Comparison of ENCODE assay signal across 25 cellular contexts in genomic region chr18:49640741-49641140, GRCh38.
DNase-seq lines count a peak whose midpoint lies in the region; ATAC-seq and TF ChIP-seq lines count a peak whose summit lies in the region.
"Had no signal": no experiment of that assay in that cellular context is flagged by ENCODE, and none has a peak within 500 bp of the region (broad histone marks: within the 10 kb centered on the region; RNA-seq: fewer than 3 reads in every experiment).

No MANE protein-coding gene starts in this region.

- H3K4me2 ChIP-seq in OCI-LY3 (ENCODE audit: low read length) (peak overlapping the region; percentile 36), neural progenitor cell (no peak overlapping the region)
- H3K4me2 ChIP-seq: A549, KMS-11 had no signal

- H4K20me1 ChIP-seq in OCI-LY3 (ENCODE audit: insufficient read depth, low read length): no peaks in the 10 kb centered on the region
- H4K20me1 ChIP-seq in neural progenitor cell (ENCODE audit: low read depth): no peaks in the 10 kb centered on the region

- H3K27me3 ChIP-seq in OCI-LY3 (ENCODE audit: low read depth, low read length) (no peaks in the 10 kb centered on the region; the same call in 1 of the 2 replicates), endodermal cell (ENCODE audit: control insufficient read depth, insufficient read depth, low read length, poor library complexity, severe bottlenecking) (no peaks in the 10 kb centered on the region), neural progenitor cell (no peaks in the 10 kb centered on the region), foreskin keratinocyte (no peaks in the 10 kb centered on the region)
- H3K27me3 ChIP-seq: SJSA1 had no signal

- H3K27me3 Mint-ChIP-seq in endodermal cell (ENCODE audit: insufficient read depth) (peaks cover 2% of the 10 kb centered on the region), neural progenitor cell (ENCODE audit: insufficient read depth, low read depth) (peaks cover 11% of the 10 kb centered on the region), mesothelial cell of epicardium (ENCODE audit: low read depth) (no peaks in the 10 kb centered on the region), T-helper 17 cell (peaks cover 33% of the 10 kb centered on the region)

- H3K4me1 Mint-ChIP-seq in endodermal cell (peaks cover 18% of the 10 kb centered on the region), neural progenitor cell (peaks cover 12% of the 10 kb centered on the region), mesothelial cell of epicardium (no peaks in the 10 kb centered on the region), T-helper 17 cell (no peaks in the 10 kb centered on the region)
- H3K4me1 Mint-ChIP-seq: CD4-positive, alpha-beta memory T cell had no signal

- no peaks in the 10 kb centered on the region for H3K79me2 ChIP-seq in OCI-LY3 (ENCODE audit: low read length)
- H3K79me2 ChIP-seq in neural progenitor cell (ENCODE audit: low read depth): no peaks in the 10 kb centered on the region

- TF ChIP-seq CTCF in OCI-LY3 (IDR thresholded peaks at IDR 0.05; ENCODE audit: low read depth, low read length) (no peak), endodermal cell (conservative IDR thresholded peaks at IDR 0.05) (no peak), neural progenitor cell (IDR thresholded peaks at IDR 0.05) (no peak), mesothelial cell of epicardium (IDR thresholded peaks at IDR 0.05; ENCODE audit: unreplicated experiment) (no peak), foreskin keratinocyte (conservative IDR thresholded peaks at IDR 0.05) (no peak)

- H3K4me1 ChIP-seq in OCI-LY3 (ENCODE audit: low read length) (peaks cover 18% of the 10 kb centered on the region), endodermal cell (ENCODE audit: control insufficient read depth, insufficient read depth, low read length) (no peaks in the 10 kb centered on the region), neural progenitor cell (no peaks in the 10 kb centered on the region), foreskin keratinocyte (no peaks in the 10 kb centered on the region)
- H3K4me1 ChIP-seq: A549 had no signal

- H3K9me3 ChIP-seq in OCI-LY3 (ENCODE audit: insufficient read depth, low read length) (no peaks in the 10 kb centered on the region), endodermal cell (ENCODE audit: control insufficient read depth, low read length) (peaks cover 6% of the 10 kb centered on the region), neural progenitor cell (ENCODE audit: low read depth) (no peaks in the 10 kb centered on the region), T-helper 17 cell (ENCODE audit: control insufficient read depth, low read length, poor library complexity, severe bottlenecking) (no peaks in the 10 kb centered on the region)
- H3K9me3 ChIP-seq: A549, SJSA1 had no signal

- H2AFZ ChIP-seq in OCI-LY3 (ENCODE audit: low read depth, low read length) (peak overlapping the region; percentile 63), neural progenitor cell (replicated peaks) (peak overlapping the region; percentile 65)

- H3K36me3 ChIP-seq in OCI-LY3 (replicated peaks; ENCODE audit: low read depth, low read length): no peaks in the 10 kb centered on the region
- H3K36me3 ChIP-seq in endodermal cell (ENCODE audit: control insufficient read depth, insufficient read depth, low read length): no peaks in the 10 kb centered on the region
- no peaks in the 10 kb centered on the region for H3K36me3 ChIP-seq in neural progenitor cell
- H3K36me3 ChIP-seq: SJSA1 had no signal

- no peak overlapping the region for H3K27ac ChIP-seq in OCI-LY3 (ENCODE audit: low read length)
- no peak overlapping the region for H3K27ac ChIP-seq in endodermal cell (ENCODE audit: low read depth, low read length)
- H3K27ac ChIP-seq in neural progenitor cell: no peak overlapping the region
- H3K27ac ChIP-seq in foreskin keratinocyte: no peak overlapping the region
- H3K27ac ChIP-seq: A549, KMS-11, SJSA1 had no signal

- ATAC-seq in foreskin keratinocyte: no peak
- ATAC-seq in T-helper 17 cell: no peak
- ATAC-seq: A549 had no signal

- 89 to 91% methylated on average over 1 to 6 of the region's 6 CpGs for WGBS in endodermal cell (ENCODE audit: insufficient coverage in 1 of 2, insufficient read length in 1 of 2), 2 experiments

- H3K9me3 Mint-ChIP-seq in endodermal cell (peaks cover 5% of the 10 kb centered on the region), neural progenitor cell (peaks cover 8% of the 10 kb centered on the region), mesothelial cell of epicardium (peaks cover 5% of the 10 kb centered on the region)
- H3K9me3 Mint-ChIP-seq: IgD-negative memory B cell had no signal

- H3F3A ChIP-seq in neural progenitor cell (ENCODE audit: low read depth): no peaks in the 10 kb centered on the region

- H3K36me3 Mint-ChIP-seq in endodermal cell (ENCODE audit: low read depth) (no peaks in the 10 kb centered on the region), neural progenitor cell (no peaks in the 10 kb centered on the region), mesothelial cell of epicardium (no peaks in the 10 kb centered on the region), T-helper 17 cell (ENCODE audit: low read depth) (peaks cover 3% of the 10 kb centered on the region)
- H3K36me3 Mint-ChIP-seq: CD4-positive, alpha-beta memory T cell had no signal

- no peak overlapping the region for H3K9ac ChIP-seq in OCI-LY3 (ENCODE audit: low read length)
- H3K9ac ChIP-seq in endodermal cell (ENCODE audit: extremely low read depth, low read length, poor library complexity, severe bottlenecking): no peak overlapping the region
- H3K9ac ChIP-seq in neural progenitor cell: no peak overlapping the region
- H3K9ac ChIP-seq: KMS-11 had no signal

- H3K27ac Mint-ChIP-seq in endodermal cell: no peak overlapping the region
- H3K27ac Mint-ChIP-seq in neural progenitor cell: peak overlapping the region; percentile 31
- no peak overlapping the region for H3K27ac Mint-ChIP-seq in mesothelial cell of epicardium
- no peak overlapping the region for H3K27ac Mint-ChIP-seq in T-helper 17 cell
- H3K27ac Mint-ChIP-seq: IgD-negative memory B cell had no signal

- peak; percentile 43 for DNase-seq in endodermal cell
- no peak for DNase-seq in neural progenitor cell (ENCODE audit: low spot score)
- DNase-seq in mesothelial cell of epicardium (ENCODE audit: low spot score in 2 of 2, unreplicated experiment in 2 of 2): no peak
- no peak for DNase-seq in foreskin keratinocyte
- DNase-seq in retina: no peak
- DNase-seq in T-helper 17 cell: no peak
- DNase-seq: CD4-positive, alpha-beta memory T cell; COR-L47; EL; GDM1; GOT3; HCEC 1CT; MM.1S; NCI-H1417; NCI-H1694 treated with DMSO at 0.1 percent for 48 hours; NCI-H2081; NCI-H524; NCI-H748 treated with DMSO at 0.1 percent for 48 hours; Right ventricle myocardium superior; RPMI8226 had no signal

- H3K4me3 ChIP-seq in OCI-LY3 (ENCODE audit: low read length) (no peak overlapping the region), endodermal cell (ENCODE audit: low read length) (no peak overlapping the region), neural progenitor cell (no peak overlapping the region)
- H3K4me3 ChIP-seq: A549, SJSA1 had no signal

- H3K4me3 Mint-ChIP-seq in endodermal cell (no peak overlapping the region), neural progenitor cell (no peak overlapping the region), mesothelial cell of epicardium (no peak overlapping the region), T-helper 17 cell (no peak overlapping the region)
- H3K4me3 Mint-ChIP-seq: CD4-positive, alpha-beta memory T cell; IgD-negative memory B cell had no signal
